In genomic region chr12:585062-586061, GRCh38 we compare ENCODE assay signal across 17 cellular contexts.
DNase-seq lines count a peak whose midpoint lies in the region; ATAC-seq and TF ChIP-seq lines count a peak whose summit lies in the region.
"Had no signal": no experiment of that assay in that cellular context is flagged by ENCODE, and none has a peak within 500 bp of the region (broad histone marks: within the 10 kb centered on the region; RNA-seq: fewer than 3 reads in every experiment).

No MANE protein-coding gene starts in this region.

- H3K4me2 ChIP-seq in hepatocyte, result no peak overlapping the region
- H3K4me2 ChIP-seq: GM23338, SK-N-SH had no signal

- no peak overlapping the region for H3K4me3 ChIP-seq in hepatocyte
- H3K4me3 ChIP-seq in effector memory CD4-positive, alpha-beta T cell (ENCODE audit: insufficient read depth, low read depth, low read length, poor library complexity, severe bottlenecking), result no peak overlapping the region
- H3K4me3 ChIP-seq: GM23338 had no signal

- H2AFZ ChIP-seq in hepatocyte, result no peak overlapping the region
- H2AFZ ChIP-seq: GM23338 had no signal

- no peaks in the 10 kb centered on the region for H3K36me3 Mint-ChIP-seq in stimulated activated effector memory CD8-positive, alpha-beta T cell treated with anti-CD3 and anti-CD28 coated beads, Interleukin-12 subunit alpha, Interleukin-12 subunit beta, amount 100 ng/mL, for 72 hours

- H3K9me2 ChIP-seq in hepatocyte (replicated peaks; ENCODE audit: insufficient read depth), result no peaks in the 10 kb centered on the region
- H3K9me2 ChIP-seq: SK-N-SH had no signal

- H3K79me2 ChIP-seq in hepatocyte, result no peaks in the 10 kb centered on the region

- no peaks in the 10 kb centered on the region for H3K27me3 ChIP-seq in hepatocyte
- no peaks in the 10 kb centered on the region for H3K27me3 ChIP-seq in effector memory CD4-positive, alpha-beta T cell (replicated peaks; ENCODE audit: control insufficient read depth, insufficient read depth, low read length, poor library complexity, severe bottlenecking)

- peak overlapping the region; percentile 51 for H3K27ac ChIP-seq in hepatocyte
- no peak overlapping the region for H3K27ac ChIP-seq in effector memory CD4-positive, alpha-beta T cell (ENCODE audit: insufficient read depth, low read length, poor library complexity, severe bottlenecking)

- no peak for TF ChIP-seq CTCF in hepatocyte (IDR thresholded peaks at IDR 0.05; ENCODE audit: poor library complexity)

- H3K9me3 ChIP-seq in hepatocyte (ENCODE audit: low read depth), result no peaks in the 10 kb centered on the region
- H3K9me3 ChIP-seq in effector memory CD4-positive, alpha-beta T cell (ENCODE audit: control insufficient read depth, low read length), result no peaks in the 10 kb centered on the region
- H3K9me3 ChIP-seq: SK-N-SH had no signal

- intact Hi-C loops in left cardiac atrium (cut with DNase I), result loop anchor here in 1 of 2 donors (10.0 kb wide), 1 partner anchor 59 kb away; no protein-coding TSS in a partner anchor
- intact Hi-C loops in left ventricle myocardium superior (cut with micrococcal nuclease), result no loop called here

- 83% methylated on average over 29 of the region's 30 CpGs for WGBS in hepatocyte (ENCODE audit: low lambda C conversion rate, missing lambda C conversion rate)

- DNase-seq in left cardiac atrium, result peak; percentile 9
- DNase-seq in left ventricle myocardium superior, result no peak
- peak; percentile 75 for DNase-seq in NCI-H69 (lab: John Stamatoyannopoulos, UW)
- no peak for DNase-seq in hepatocyte (ENCODE audit: low spot score)
- DNase-seq in stimulated activated effector memory CD8-positive, alpha-beta T cell treated with anti-CD3 and anti-CD28 coated beads, Interleukin-12 subunit alpha, Interleukin-12 subunit beta, amount 100 ng/mL, for 72 hours (ENCODE audit: low spot score in 2 of 2), result no peak
- no peak for DNase-seq in effector memory CD4-positive, alpha-beta T cell
- DNase-seq in amygdala (lab: John Stamatoyannopoulos, UW), result no peak
- DNase-seq: ACHN; CD4-positive, CD25-positive, alpha-beta regulatory T cell; IMR-90; NCI-H1694; NCI-H2107; NCI-H226; SK-N-SH; T-helper 1 cell had no signal

- H3K36me3 ChIP-seq in hepatocyte (replicated peaks; ENCODE audit: insufficient read depth, low read depth), result no peaks in the 10 kb centered on the region
- H3K36me3 ChIP-seq in effector memory CD4-positive, alpha-beta T cell (ENCODE audit: control insufficient read depth, insufficient read depth, low read length), result no peaks in the 10 kb centered on the region

- no peaks in the 10 kb centered on the region for H3K4me1 ChIP-seq in hepatocyte (ENCODE audit: insufficient read depth)
- H3K4me1 ChIP-seq in effector memory CD4-positive, alpha-beta T cell (ENCODE audit: control insufficient read depth, insufficient read depth, low read length, poor library complexity, severe bottlenecking), result no peaks in the 10 kb centered on the region

- H3K4me1 Mint-ChIP-seq in stimulated activated effector memory CD8-positive, alpha-beta T cell treated with anti-CD3 and anti-CD28 coated beads, Interleukin-12 subunit alpha, Interleukin-12 subunit beta, amount 100 ng/mL, for 72 hours, result peaks cover 6% of the 10 kb centered on the region
- H3K4me1 Mint-ChIP-seq: GM23338 had no signal

- no peaks in the 10 kb centered on the region for H3K9me3 Mint-ChIP-seq in stimulated activated effector memory CD8-positive, alpha-beta T cell treated with anti-CD3 and anti-CD28 coated beads, Interleukin-12 subunit alpha, Interleukin-12 subunit beta, amount 100 ng/mL, for 72 hours

- peak overlapping the region; percentile 60 for H3K27ac Mint-ChIP-seq in stimulated activated effector memory CD8-positive, alpha-beta T cell treated with anti-CD3 and anti-CD28 coated beads, Interleukin-12 subunit alpha, Interleukin-12 subunit beta, amount 100 ng/mL, for 72 hours
- H3K27ac Mint-ChIP-seq: GM23338 had no signal

- no peak overlapping the region for H3K4me3 Mint-ChIP-seq in stimulated activated effector memory CD8-positive, alpha-beta T cell treated with anti-CD3 and anti-CD28 coated beads, Interleukin-12 subunit alpha, Interleukin-12 subunit beta, amount 100 ng/mL, for 72 hours
- H3K4me3 Mint-ChIP-seq: GM23338 had no signal

- ATAC-seq in left cardiac atrium, result no peak
- ATAC-seq in left ventricle myocardium superior, result no peak
- no peak for ATAC-seq in stimulated activated effector memory CD8-positive, alpha-beta T cell treated with anti-CD3 and anti-CD28 coated beads, Interleukin-12 subunit alpha, Interleukin-12 subunit beta, amount 100 ng/mL, for 72 hours
- no peak for ATAC-seq in HG02763 (IDR thresholded peaks at IDR 0.05; ENCODE audit: unreplicated experiment)
- ATAC-seq: GM23338 had no signal

- H4K20me1 ChIP-seq in hepatocyte (ENCODE audit: insufficient read depth, poor library complexity, severe bottlenecking), result no peaks in the 10 kb centered on the region

Comparison
In these comparisons a context has a peak if more than half of its experiments do, and no peak if none do; other contexts are left out.
1. DNase-seq: peak in left cardiac atrium (single experiment) and NCI-H69 (single experiment); none in left ventricle myocardium superior (single experiment), hepatocyte (single experiment), stimulated activated effector memory CD8-positive, alpha-beta T cell treated with anti-CD3 and anti-CD28 coated beads, Interleukin-12 subunit alpha, Interleukin-12 subunit beta, amount 100 ng/mL, for 72 hours (0 of 2), effector memory CD4-positive, alpha-beta T cell (0 of 3) and amygdala (0 of 56).